In the genomic region with DNA sequence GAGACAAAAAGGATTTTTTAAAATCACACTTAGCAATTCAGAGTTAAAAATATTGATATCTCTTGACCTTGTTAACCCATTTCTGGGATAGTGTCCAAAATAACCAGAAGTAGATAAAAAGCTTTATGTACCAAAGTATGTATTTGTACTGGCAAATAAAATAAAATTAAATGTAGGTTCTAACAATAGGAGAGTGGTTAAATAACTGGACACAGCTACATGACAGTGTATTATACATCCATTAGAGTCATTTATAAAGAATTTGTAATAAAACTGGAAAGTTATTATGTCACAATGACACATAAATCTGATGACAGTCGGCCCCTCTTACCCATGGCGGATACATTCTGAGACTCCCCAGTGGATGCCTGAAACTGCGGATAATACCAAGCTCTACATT, we compare ENCODE assay signal across 1 cellular context.
TF ChIP-seq lines count a peak whose summit lies in the region.

No MANE protein-coding gene starts in this region.

TF ChIP-seq in endothelial cell of umbilical vein, 7 proteins besides CTCF, POLR2A, EP300 and RAD21:
- TF ChIP-seq, protein P1, sequence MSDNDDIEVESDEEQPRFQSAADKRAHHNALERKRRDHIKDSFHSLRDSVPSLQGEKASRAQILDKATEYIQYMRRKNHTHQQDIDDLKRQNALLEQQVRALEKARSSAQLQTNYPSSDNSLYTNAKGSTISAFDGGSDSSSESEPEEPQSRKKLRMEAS (IDR thresholded peaks at IDR 0.05; ENCODE audit: insufficient read depth, insufficient read length) = no peak
- TF ChIP-seq JUN (IDR thresholded peaks at IDR 0.05; ENCODE audit: borderline replicate concordance, insufficient read depth, insufficient read length, low read depth) = no peak
- no peak for TF ChIP-seq GATA2 (IDR thresholded peaks at IDR 0.05; ENCODE audit: insufficient read depth, insufficient read length, low read depth, low read length)
- TF ChIP-seq POLR2AphosphoS5 (IDR thresholded peaks at IDR 0.05; ENCODE audit: insufficient read depth, low read depth, low read length) = no peak
TF ChIP-seq in endothelial cell of umbilical vein: peak in this region for 0.
